Comparison of ENCODE assay signal across 23 cellular contexts in genomic region chr12:53981652-53982565, GRCh38. TPM values are rescaled to one million over a fixed set of nuclear protein-coding genes. Genes with fewer than 3 reads are reported as not detected.
DNase-seq lines count a peak whose midpoint lies in the region; ATAC-seq, FAIRE-seq and TF ChIP-seq lines count a peak whose summit lies in the region.
"Had no signal": no experiment of that assay in that cellular context is flagged by ENCODE, and none has a peak within 500 bp of the region (broad histone marks: within the 10 kb centered on the region; RNA-seq: fewer than 3 reads in every experiment).

No MANE protein-coding gene starts in this region.

- H3K9me3 Mint-ChIP-seq in nephron progenitor cell: no peaks in the 10 kb centered on the region
- H3K9me3 Mint-ChIP-seq: activated B cell treated with CpG ODN at 0.5 μM for 24 hours; activated CD4-positive, alpha-beta memory T cell treated with anti-CD3 and anti-CD28 coated beads, Interleukin-2, amount 10 ng/mL, durations not matched to agents 7 days and 5 days; activated naive CD8-positive, alpha-beta T cell treated with anti-CD3 and anti-CD28 coated beads for 36 hours; activated T-cell treated with anti-CD3 and anti-CD28 coated beads, Interleukin-2, amount 50 U/mL, for 24 hours; T-helper 2 cell treated with Interferon-gamma antibody and Interleukin-4, amounts not matched to agents 5 μg/mL and 100 μg/mL, for 36 hours had no signal

- no peak for ATAC-seq in HG02852 (IDR thresholded peaks at IDR 0.05; ENCODE audit: unreplicated experiment)
- ATAC-seq in HG03097 (IDR thresholded peaks at IDR 0.05; ENCODE audit: low FRiP score, unreplicated experiment): no peak
- ATAC-seq: lower lobe of right lung; naive thymus-derived CD8-positive, alpha-beta T cell had no signal

- H3K4me1 Mint-ChIP-seq in nephron progenitor cell: peaks cover 78% of the 10 kb centered on the region

- H3K27me3 Mint-ChIP-seq in nephron progenitor cell (ENCODE audit: low read depth, poor library complexity): peaks cover 74% of the 10 kb centered on the region

- DNase-seq in EH (ENCODE audit: low read depth) (peak; percentile 60), HT1080 (ENCODE audit: low read depth) (peak; percentile 30), epithelial cell of proximal tubule (ENCODE audit: low read depth) (no peak), nephron progenitor cell (no peak), SKM-1 (lab: John Stamatoyannopoulos, UW; ENCODE audit: unreplicated experiment) (no peak), HTR-8/SVneo (ENCODE audit: insufficient read length, low spot score) (no peak)
- DNase-seq: activated B cell treated with CpG ODN at 0.5 μM for 24 hours; activated CD4-positive, alpha-beta memory T cell treated with anti-CD3 and anti-CD28 coated beads, Interleukin-2, amount 10 ng/mL, durations not matched to agents 7 days and 5 days; activated naive CD8-positive, alpha-beta T cell treated with anti-CD3 and anti-CD28 coated beads for 36 hours; activated T-cell treated with anti-CD3 and anti-CD28 coated beads, Interleukin-2, amount 50 U/mL, for 24 hours; Calu3; erythroblast; IMR-90; lower lobe of right lung; naive thymus-derived CD8-positive, alpha-beta T cell; NCI-H2081; NCI-H510A treated with DMSO at 0.1 percent for 48 hours; SHP77 treated with DMSO at 0.1 percent for 48 hours; spleen had no signal

- TF ChIP-seq CTCF in epithelial cell of proximal tubule (conservative IDR thresholded peaks at IDR 0.05; ENCODE audit: low read depth, low read length) (no peak), nephron progenitor cell (IDR thresholded peaks at IDR 0.05) (no peak)

- H3K36me3 Mint-ChIP-seq in nephron progenitor cell (ENCODE audit: low read depth): peaks cover 8% of the 10 kb centered on the region
- H3K36me3 Mint-ChIP-seq: activated naive CD8-positive, alpha-beta T cell treated with anti-CD3 and anti-CD28 coated beads for 36 hours had no signal

- no peak for FAIRE-seq in HTR-8/SVneo (lab: Jason Lieb, UNC)

- H3K27ac Mint-ChIP-seq in nephron progenitor cell: peak overlapping the region; percentile 81
- H3K27ac Mint-ChIP-seq: activated B cell treated with CpG ODN at 0.5 μM for 24 hours; activated CD4-positive, alpha-beta memory T cell treated with anti-CD3 and anti-CD28 coated beads, Interleukin-2, amount 10 ng/mL, durations not matched to agents 7 days and 5 days; activated naive CD8-positive, alpha-beta T cell treated with anti-CD3 and anti-CD28 coated beads for 36 hours; activated T-cell treated with anti-CD3 and anti-CD28 coated beads, Interleukin-2, amount 50 U/mL, for 24 hours; dendritic cell treated with granulocyte-macrophage colony-stimulating factor and Interleukin-4, amounts not matched to agents 40 ng/mL and 50 ng/mL, for 4 days had no signal

- H3K4me3 ChIP-seq in epithelial cell of proximal tubule (ENCODE audit: low read depth, low read length): peak overlapping the region; percentile 98
- H3K4me3 ChIP-seq: lower lobe of right lung, spleen had no signal

- H3K4me3 Mint-ChIP-seq in nephron progenitor cell: peak overlapping the region; percentile 98
- H3K4me3 Mint-ChIP-seq: activated B cell treated with CpG ODN at 0.5 μM for 24 hours; activated CD4-positive, alpha-beta memory T cell treated with anti-CD3 and anti-CD28 coated beads, Interleukin-2, amount 10 ng/mL, durations not matched to agents 7 days and 5 days; activated naive CD8-positive, alpha-beta T cell treated with anti-CD3 and anti-CD28 coated beads for 36 hours; activated T-cell treated with anti-CD3 and anti-CD28 coated beads, Interleukin-2, amount 50 U/mL, for 24 hours; dendritic cell treated with granulocyte-macrophage colony-stimulating factor and Interleukin-4, amounts not matched to agents 40 ng/mL and 50 ng/mL, for 4 days; T-helper 2 cell treated with Interferon-gamma antibody and Interleukin-4, amounts not matched to agents 5 μg/mL and 100 μg/mL, for 36 hours had no signal

RNA-seq across cellular contexts. Expression of gene HOXC10, which starts 3.0 kb away (rescaled TPM):
- 2.7 and 3.8 TPM in 2 replicates for total RNA-seq in HT1080 (2014; rRNA removed; shearing (Covaris generic))
- polyA plus RNA-seq in HT1080 (2015; cell fraction: cytosol; rRNA removed): 11.5 and 13.8 TPM in 2 replicates
- polyA plus RNA-seq in HT1080 (2015; cell fraction: nucleus; rRNA removed): 2.5 and 5.9 TPM in 2 replicates
- 9.5 and 15.7 TPM in 2 replicates for total RNA-seq in epithelial cell of proximal tubule
- total RNA-seq: activated B cell treated with CpG ODN at 0.5 μM for 24 hours; activated CD4-positive, alpha-beta memory T cell treated with anti-CD3 and anti-CD28 coated beads, Interleukin-2, amount 10 ng/mL, durations not matched to agents 7 days and 5 days; activated naive CD8-positive, alpha-beta T cell treated with anti-CD3 and anti-CD28 coated beads for 36 hours; IMR-90; lower lobe of right lung; naive thymus-derived CD8-positive, alpha-beta T cell; spleen had no signal
- polyA plus RNA-seq: naive thymus-derived CD8-positive, alpha-beta T cell; spleen had no signal

RNA-seq across cellular contexts. Expression of gene HOTAIR, which starts 7.2 kb away (rescaled TPM):
- 0.88 TPM in 1 of 2 replicates, not detected in the other for total RNA-seq in HT1080 (2014; rRNA removed; shearing (Covaris generic))
- 0.10 and 0.24 TPM in 2 replicates for polyA plus RNA-seq in HT1080 (2015; cell fraction: cytosol; rRNA removed)
- 0.39 and 2.3 TPM in 2 replicates for polyA plus RNA-seq in HT1080 (2015; cell fraction: nucleus; rRNA removed)
- total RNA-seq in epithelial cell of proximal tubule: 0.14 TPM in 1 of 2 replicates, not detected in the other
- total RNA-seq: activated B cell treated with CpG ODN at 0.5 μM for 24 hours; activated CD4-positive, alpha-beta memory T cell treated with anti-CD3 and anti-CD28 coated beads, Interleukin-2, amount 10 ng/mL, durations not matched to agents 7 days and 5 days; activated naive CD8-positive, alpha-beta T cell treated with anti-CD3 and anti-CD28 coated beads for 36 hours; Calu3; IMR-90; lower lobe of right lung; naive thymus-derived CD8-positive, alpha-beta T cell; spleen had no signal
- polyA plus RNA-seq: IMR-90; naive thymus-derived CD8-positive, alpha-beta T cell; spleen had no signal

RNA-seq across cellular contexts. Expression of gene HOXC11, which starts 9.0 kb away (rescaled TPM):
- total RNA-seq in HT1080 (2014; rRNA removed; shearing (Covaris generic)): not detected in 2 replicates
- polyA plus RNA-seq in HT1080 (2015; cell fraction: cytosol; rRNA removed): 0.20 and 0.41 TPM in 2 replicates
- 0.24 and 0.41 TPM in 2 replicates for polyA plus RNA-seq in HT1080 (2015; cell fraction: nucleus; rRNA removed)
- 0.51 and 1.0 TPM in 2 replicates for total RNA-seq in epithelial cell of proximal tubule
- total RNA-seq: activated B cell treated with CpG ODN at 0.5 μM for 24 hours; activated CD4-positive, alpha-beta memory T cell treated with anti-CD3 and anti-CD28 coated beads, Interleukin-2, amount 10 ng/mL, durations not matched to agents 7 days and 5 days; activated naive CD8-positive, alpha-beta T cell treated with anti-CD3 and anti-CD28 coated beads for 36 hours; Calu3; IMR-90; lower lobe of right lung; naive thymus-derived CD8-positive, alpha-beta T cell; spleen had no signal
- polyA plus RNA-seq: IMR-90; naive thymus-derived CD8-positive, alpha-beta T cell; spleen had no signal

RNA-seq across cellular contexts. Expression of gene HOXC9, which starts 18.1 kb away (rescaled TPM):
- 9.7 and 12.2 TPM in 2 replicates for total RNA-seq in HT1080 (2014; rRNA removed; shearing (Covaris generic))
- polyA plus RNA-seq in HT1080 (2015; cell fraction: cytosol; rRNA removed): 5.6 and 7.5 TPM in 2 replicates
- polyA plus RNA-seq in HT1080 (2015; cell fraction: nucleus; rRNA removed): 6.2 and 6.7 TPM in 2 replicates
- 9.9 and 11.0 TPM in 2 replicates for total RNA-seq in epithelial cell of proximal tubule
- total RNA-seq: activated B cell treated with CpG ODN at 0.5 μM for 24 hours; activated CD4-positive, alpha-beta memory T cell treated with anti-CD3 and anti-CD28 coated beads, Interleukin-2, amount 10 ng/mL, durations not matched to agents 7 days and 5 days; activated naive CD8-positive, alpha-beta T cell treated with anti-CD3 and anti-CD28 coated beads for 36 hours; IMR-90; lower lobe of right lung; naive thymus-derived CD8-positive, alpha-beta T cell; spleen had no signal
- polyA plus RNA-seq: naive thymus-derived CD8-positive, alpha-beta T cell had no signal

RNA-seq across cellular contexts. Expression of gene HOXC8, which starts 26.9 kb away (rescaled TPM):
- total RNA-seq in HT1080 (2014; rRNA removed; shearing (Covaris generic)): 1.9 and 2.9 TPM in 2 replicates
- 5.6 and 6.3 TPM in 2 replicates for polyA plus RNA-seq in HT1080 (2015; cell fraction: cytosol; rRNA removed)
- polyA plus RNA-seq in HT1080 (2015; cell fraction: nucleus; rRNA removed): 3.1 and 3.5 TPM in 2 replicates
- total RNA-seq in epithelial cell of proximal tubule: 1.3 and 1.4 TPM in 2 replicates
- total RNA-seq: activated B cell treated with CpG ODN at 0.5 μM for 24 hours; activated CD4-positive, alpha-beta memory T cell treated with anti-CD3 and anti-CD28 coated beads, Interleukin-2, amount 10 ng/mL, durations not matched to agents 7 days and 5 days; activated naive CD8-positive, alpha-beta T cell treated with anti-CD3 and anti-CD28 coated beads for 36 hours; lower lobe of right lung; naive thymus-derived CD8-positive, alpha-beta T cell; spleen had no signal
- polyA plus RNA-seq: naive thymus-derived CD8-positive, alpha-beta T cell had no signal

Comparison
In these comparisons a context has a peak if more than half of its experiments do, and no peak if none do; other contexts are left out.
1. DNase-seq: peak in EH (single experiment) and HT1080 (single experiment); none in epithelial cell of proximal tubule (single experiment), nephron progenitor cell (single experiment), SKM-1 (single experiment) and HTR-8/SVneo (single experiment).